8 cellular contexts compared by ENCODE assay signal in the genomic region with DNA sequence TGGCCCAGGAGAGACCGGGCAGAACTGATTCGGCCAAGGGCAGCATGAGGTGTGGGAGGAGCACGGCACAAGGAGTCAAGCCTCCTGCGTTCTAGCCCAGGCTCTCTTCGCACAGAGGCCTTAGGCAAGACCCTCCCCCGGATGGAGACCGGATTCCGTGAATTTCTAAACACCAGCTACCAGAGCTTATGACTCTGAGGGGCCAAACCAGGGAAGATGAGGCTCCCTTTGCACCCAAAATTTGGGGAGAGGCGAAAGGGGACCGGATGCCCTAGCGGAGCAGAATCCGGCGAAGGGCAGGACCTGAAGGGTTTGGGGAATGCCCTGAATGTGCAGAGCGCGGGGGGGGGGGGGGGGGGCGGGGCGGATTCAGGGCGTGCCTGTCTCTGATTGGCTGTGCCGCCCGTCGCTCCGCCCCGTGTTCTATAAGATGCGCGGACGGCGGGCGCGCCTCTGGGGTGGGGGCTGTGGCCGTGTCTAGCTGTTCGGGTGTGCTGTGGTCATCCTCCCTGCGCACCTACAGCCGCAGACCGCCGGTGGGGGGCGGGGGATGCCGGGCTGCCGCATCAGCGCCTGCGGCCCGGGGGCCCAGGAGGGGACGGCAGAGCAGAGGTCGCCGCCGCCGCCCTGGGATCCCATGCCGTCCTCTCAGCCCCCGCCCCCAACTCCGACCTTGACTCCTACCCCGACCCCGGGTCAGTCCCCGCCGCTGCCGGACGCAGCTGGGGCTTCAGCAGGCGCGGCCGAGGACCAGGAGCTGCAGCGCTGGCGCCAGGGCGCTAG. TPM values are rescaled to one million over a fixed set of nuclear protein-coding genes. Genes with fewer than 3 reads are reported as not detected.
DNase-seq lines count a peak whose midpoint lies in the region; ATAC-seq and TF ChIP-seq lines count a peak whose summit lies in the region.

A gene with protein sequence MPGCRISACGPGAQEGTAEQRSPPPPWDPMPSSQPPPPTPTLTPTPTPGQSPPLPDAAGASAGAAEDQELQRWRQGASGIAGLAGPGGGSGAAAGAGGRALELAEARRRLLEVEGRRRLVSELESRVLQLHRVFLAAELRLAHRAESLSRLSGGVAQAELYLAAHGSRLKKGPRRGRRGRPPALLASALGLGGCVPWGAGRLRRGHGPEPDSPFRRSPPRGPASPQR (plus strand): TSS at position 456 of the 783 bp plus-strand sequence. CDS start 95 bp downstream, at position 551.

- TF ChIP-seq CTCF in endothelial cell (IDR thresholded peaks at IDR 0.05; ENCODE audit: unreplicated experiment), result no peak

- no peaks in the 10 kb centered on the region for H3K36me3 Mint-ChIP-seq in endothelial cell (ENCODE audit: low read depth, unreplicated experiment)

- H3K4me1 Mint-ChIP-seq in endothelial cell (ENCODE audit: unreplicated experiment), result peaks cover 11% of the 10 kb centered on the region

- peak within 1 kb of the TSS; percentile 88 for H3K4me3 Mint-ChIP-seq in endothelial cell (ENCODE audit: unreplicated experiment)

- H3K27ac Mint-ChIP-seq in endothelial cell (ENCODE audit: unreplicated experiment), result no peak within 1 kb of the TSS

- peaks cover 19% of the 10 kb centered on the region for H3K27me3 Mint-ChIP-seq in endothelial cell (ENCODE audit: unreplicated experiment)

- ATAC-seq in HG02852 (IDR thresholded peaks at IDR 0.05; ENCODE audit: unreplicated experiment), result peak; percentile 37

- H3K9me3 Mint-ChIP-seq in endothelial cell (ENCODE audit: unreplicated experiment), result no peaks in the 10 kb centered on the region

- DNase-seq in DMS53 (lab: John Stamatoyannopoulos, UW), result peak; percentile 91
- peak; percentile 93 for DNase-seq in NCI-H82 (lab: John Stamatoyannopoulos, UW)
- peak; percentile 70 for DNase-seq in activated CD8-positive, alpha-beta memory T cell treated with anti-CD3 and anti-CD28 coated beads, Interleukin-2, amount 50 U/mL, for 4 hours
- peak; percentile 57 for DNase-seq in endothelial cell (ENCODE audit: low spot score)
- peak; percentile 42 for DNase-seq in midbrain (lab: John Stamatoyannopoulos, UW)
- peak; percentile 26 to 41 for DNase-seq in stimulated activated CD8-positive, alpha-beta memory T cell treated with anti-CD3 and anti-CD28 coated beads, Interleukin-15, amount 100 ng/mL, for 4 hours (ENCODE audit: low read depth in 2 of 2)
- no peak for DNase-seq in AML-193 (lab: John Stamatoyannopoulos, UW)

RNA-seq across cellular contexts. Expression of the gene that starts here (rescaled TPM):
- total RNA-seq in endothelial cell (ENCODE audit: unreplicated experiment), result 4.2 TPM

Comparison
In these comparisons a context has a peak if more than half of its experiments do, and no peak if none do; other contexts are left out.
1. DNase-seq: peak in DMS53 (single experiment), NCI-H82 (single experiment), activated CD8-positive, alpha-beta memory T cell treated with anti-CD3 and anti-CD28 coated beads, Interleukin-2, amount 50 U/mL, for 4 hours (single experiment), endothelial cell (single experiment), midbrain (single experiment) and stimulated activated CD8-positive, alpha-beta memory T cell treated with anti-CD3 and anti-CD28 coated beads, Interleukin-15, amount 100 ng/mL, for 4 hours (2 of 2); none in AML-193 (0 of 2).